In the genomic region with DNA sequence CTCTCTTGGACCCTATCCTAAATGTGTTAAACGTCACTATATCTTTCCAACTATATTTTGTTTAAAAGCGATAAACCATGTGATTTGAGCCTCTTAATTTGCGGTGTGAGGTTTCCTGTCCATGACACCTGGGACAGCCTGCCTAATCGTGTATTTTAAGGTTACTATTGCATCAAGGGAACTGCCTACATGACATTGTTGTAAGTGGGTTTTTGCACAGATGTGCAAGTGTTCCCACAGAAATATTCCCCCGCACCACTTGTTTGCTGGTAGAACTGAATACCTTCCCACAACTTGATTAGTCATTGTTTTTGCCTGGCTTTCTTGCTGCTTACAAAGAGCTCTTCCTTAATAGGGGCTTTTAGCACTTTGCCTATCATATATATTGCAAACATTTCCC, we compare ENCODE assay signal across 20 cellular contexts. TPM values are rescaled to one million over a fixed set of nuclear protein-coding genes. Genes with fewer than 3 reads are reported as not detected.
DNase-seq lines count a peak whose midpoint lies in the region; ATAC-seq and TF ChIP-seq lines count a peak whose summit lies in the region.
"Had no signal": no experiment of that assay in that cellular context is flagged by ENCODE, and none has a peak within 500 bp of the region (broad histone marks: within the 10 kb centered on the region; RNA-seq: fewer than 3 reads in every experiment).

No MANE protein-coding gene starts in this region.

- no peak for TF ChIP-seq CTCF in fibroblast of mammary gland (conservative IDR thresholded peaks at IDR 0.05; ENCODE audit: control insufficient read depth, insufficient read depth, low read depth, low read length)

- in situ Hi-C loops in Caki2 (cut with HindIII; ENCODE audit: low pct_unique_long_range_greater_than_20kb, low sequenced_read_pairs) = no loop called here

- H3K4me3 ChIP-seq in fibroblast of mammary gland (ENCODE audit: control insufficient read depth, low read depth, low read length) = no peak overlapping the region
- H3K4me3 ChIP-seq: GM23338, Peyer's patch, SK-N-MC, suprapubic skin, vagina had no signal

- ATAC-seq in GM18909 (IDR thresholded peaks at IDR 0.05; ENCODE audit: poor library complexity, unreplicated experiment) (peak; percentile 47), HG02642 (IDR thresholded peaks at IDR 0.05; ENCODE audit: poor library complexity, unreplicated experiment) (no peak)
- ATAC-seq: GM23338 had no signal

- peak; percentile 30 for DNase-seq in Caki2 (ENCODE audit: low read depth)
- DNase-seq in M059J (ENCODE audit: low read depth) = peak; percentile 17
- DNase-seq in fibroblast of mammary gland (ENCODE audit: low read depth) = peak; percentile 19
- DNase-seq in UCSD-AML1 (lab: John Stamatoyannopoulos, UW; ENCODE audit: unreplicated experiment) = no peak
- no peak for DNase-seq in NOMO-1 treated with DMSO at 0.1 percent for 48 hours (lab: John Stamatoyannopoulos, UW; ENCODE audit: unreplicated experiment)
- no peak for DNase-seq in NCI-H526 treated with DMSO at 0.1 percent for 48 hours (lab: John Stamatoyannopoulos, UW)
- DNase-seq: activated CD4-positive, alpha-beta T cell treated with anti-CD3 and anti-CD28 coated beads for 36 hours; activated CD8-positive, alpha-beta memory T cell treated with anti-CD3 and anti-CD28 coated beads, Interleukin-2, amount 50 U/mL, for 4 hours; activated gamma-delta T cell treated with Interleukin-2 at 50 U/mL for 16 hours; islet precursor cell; NCI-H1105; Peyer's patch; stimulated activated CD8-positive, alpha-beta memory T cell treated with anti-CD3 and anti-CD28 coated beads, Interleukin-4, amount 100 ng/mL, for 48 hours had no signal

RNA-seq across cellular contexts. Expression of gene FAM184B, which starts 5.1 kb away (rescaled TPM):
- not detected in 2 replicates for total RNA-seq in Caki2 (2014; rRNA removed; shearing (Covaris generic); ENCODE audit: low replicate concordance)
- 0.02 TPM in 1 of 2 replicates, not detected in the other for total RNA-seq in M059J (2014; rRNA removed; shearing (Covaris generic))
- total RNA-seq: Peyer's patch, posterior vena cava, vagina had no signal

RNA-seq across cellular contexts. Expression of gene DCAF16, which starts 24.0 kb away (rescaled TPM):
- total RNA-seq in Caki2 (2014; rRNA removed; shearing (Covaris generic); ENCODE audit: low replicate concordance) = 11.4 and 28.7 TPM in 2 replicates
- total RNA-seq in M059J (2014; rRNA removed; shearing (Covaris generic)) = 31.4 and 56.9 TPM in 2 replicates

RNA-seq across cellular contexts. Expression of gene NCAPG, which starts 24.2 kb away (rescaled TPM):
- total RNA-seq in Caki2 (2014; rRNA removed; shearing (Covaris generic); ENCODE audit: low replicate concordance) = 18.2 and 25.3 TPM in 2 replicates
- 51.7 and 71.8 TPM in 2 replicates for total RNA-seq in M059J (2014; rRNA removed; shearing (Covaris generic))

Comparison
In these comparisons a context has a peak if more than half of its experiments do, and no peak if none do; other contexts are left out.
1. DNase-seq: peak in Caki2 (single experiment), M059J (single experiment) and fibroblast of mammary gland (single experiment); none in UCSD-AML1 (single experiment), NOMO-1 treated with DMSO at 0.1 percent for 48 hours (single experiment) and NCI-H526 treated with DMSO at 0.1 percent for 48 hours (single experiment).